Comparison of ENCODE assay signal across 12 cellular contexts in the genomic region with DNA sequence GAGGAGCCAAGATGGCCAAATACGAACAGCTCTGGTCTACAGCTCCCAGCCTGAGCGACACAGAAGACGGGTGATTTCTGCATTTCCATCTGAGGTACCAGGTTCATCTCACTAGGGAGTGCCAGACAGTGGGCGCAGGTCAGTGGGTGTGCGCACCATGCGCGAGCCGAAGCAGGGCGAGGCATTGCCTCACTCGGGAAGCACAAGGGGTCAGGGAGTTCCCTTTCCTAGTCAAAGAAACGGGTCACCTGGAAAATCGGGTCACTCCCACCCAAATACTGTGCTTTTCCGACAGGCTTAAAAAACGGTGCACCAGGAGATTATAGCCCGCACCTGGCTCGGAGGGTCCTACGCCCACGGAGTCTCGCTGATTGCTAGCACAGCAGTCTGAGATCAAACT. TPM values are rescaled to one million over a fixed set of nuclear protein-coding genes. Genes with fewer than 3 reads are reported as not detected.
DNase-seq lines count a peak whose midpoint lies in the region; ATAC-seq and TF ChIP-seq lines count a peak whose summit lies in the region.
"Not testable (repeated sequence)": the region's sequence is repeated elsewhere in the genome, so short reads cannot be mapped to it uniquely, and the experiment has no call there.
"Had no signal": no experiment of that assay in that cellular context is flagged by ENCODE, and none has a peak within 500 bp of the region (broad histone marks: within the 10 kb centered on the region; RNA-seq: fewer than 3 reads in every experiment).

No MANE protein-coding gene starts in this region.

- in situ Hi-C loops in Caki2 (cut with HindIII; ENCODE audit: low pct_unique_long_range_greater_than_20kb, low sequenced_read_pairs), result not testable (repeated sequence)

- H3K27me3 Mint-ChIP-seq in activated CD4-positive, alpha-beta T cell treated with anti-CD3 and anti-CD28 coated beads, Interleukin-2, amount 10 ng/mL, durations not matched to agents 24 days and 14 days; chondrocyte (ENCODE audit: low read depth); endothelial cell (ENCODE audit: unreplicated experiment); nephron progenitor cell (ENCODE audit: low read depth, poor library complexity); osteocyte (ENCODE audit: unreplicated experiment): not testable (repeated sequence)

- H3K27ac Mint-ChIP-seq in activated CD4-positive, alpha-beta T cell treated with anti-CD3 and anti-CD28 coated beads, Interleukin-2, amount 10 ng/mL, durations not matched to agents 24 days and 14 days, result peak overlapping the region; percentile 34
- peak overlapping the region; percentile 33 for H3K27ac Mint-ChIP-seq in chondrocyte (ENCODE audit: unreplicated experiment)
- not testable (repeated sequence) for H3K27ac Mint-ChIP-seq in endothelial cell (ENCODE audit: unreplicated experiment)
- H3K27ac Mint-ChIP-seq in nephron progenitor cell, result peak overlapping the region; percentile 65
- peak overlapping the region; percentile 71 for H3K27ac Mint-ChIP-seq in osteocyte (ENCODE audit: unreplicated experiment)
- H3K27ac Mint-ChIP-seq in stimulated activated effector memory CD8-positive, alpha-beta T cell treated with anti-CD3 and anti-CD28 coated beads, Interleukin-12 subunit alpha, Interleukin-12 subunit beta, amount 100 ng/mL, for 72 hours, result peak overlapping the region; percentile 17

- not testable (repeated sequence) for H3K4me1 Mint-ChIP-seq in activated CD4-positive, alpha-beta T cell treated with anti-CD3 and anti-CD28 coated beads, Interleukin-2, amount 10 ng/mL, durations not matched to agents 24 days and 14 days; nephron progenitor cell; stimulated activated effector memory CD8-positive, alpha-beta T cell treated with anti-CD3 and anti-CD28 coated beads, Interleukin-12 subunit alpha, Interleukin-12 subunit beta, amount 100 ng/mL, for 72 hours
- H3K4me1 Mint-ChIP-seq in chondrocyte (ENCODE audit: low read depth) (peaks cover 21% of the 10 kb centered on the region), endothelial cell (ENCODE audit: unreplicated experiment) (peaks cover 11% of the 10 kb centered on the region), osteocyte (ENCODE audit: unreplicated experiment) (peaks cover 21% of the 10 kb centered on the region)

- not testable (repeated sequence) for TF ChIP-seq CTCF in chondrocyte (IDR thresholded peaks at IDR 0.05); endothelial cell (IDR thresholded peaks at IDR 0.05; ENCODE audit: unreplicated experiment); nephron progenitor cell (IDR thresholded peaks at IDR 0.05); osteocyte (IDR thresholded peaks at IDR 0.05)

- intact Hi-C loops in activated CD4-positive, alpha-beta T cell treated with anti-CD3 and anti-CD28 coated beads, Interleukin-2, amount 10 ng/mL, durations not matched to agents 24 days and 14 days (cut with micrococcal nuclease), result not testable (repeated sequence)

- not testable (repeated sequence) for H3K9me3 Mint-ChIP-seq in activated CD4-positive, alpha-beta T cell treated with anti-CD3 and anti-CD28 coated beads, Interleukin-2, amount 10 ng/mL, durations not matched to agents 24 days and 14 days; chondrocyte (ENCODE audit: low read depth); endothelial cell (ENCODE audit: unreplicated experiment); osteocyte (ENCODE audit: unreplicated experiment); stimulated activated effector memory CD8-positive, alpha-beta T cell treated with anti-CD3 and anti-CD28 coated beads, Interleukin-12 subunit alpha, Interleukin-12 subunit beta, amount 100 ng/mL, for 72 hours
- H3K9me3 Mint-ChIP-seq in nephron progenitor cell, result peaks cover 38% of the 10 kb centered on the region

- H3K36me3 Mint-ChIP-seq in activated CD4-positive, alpha-beta T cell treated with anti-CD3 and anti-CD28 coated beads, Interleukin-2, amount 10 ng/mL, durations not matched to agents 24 days and 14 days (ENCODE audit: low read depth), result peaks cover 15% of the 10 kb centered on the region
- not testable (repeated sequence) for H3K36me3 Mint-ChIP-seq in chondrocyte (ENCODE audit: low read depth); endothelial cell (ENCODE audit: low read depth, unreplicated experiment); osteocyte (ENCODE audit: unreplicated experiment)
- peaks cover 61% of the 10 kb centered on the region for H3K36me3 Mint-ChIP-seq in nephron progenitor cell (ENCODE audit: low read depth)
- H3K36me3 Mint-ChIP-seq in stimulated activated effector memory CD8-positive, alpha-beta T cell treated with anti-CD3 and anti-CD28 coated beads, Interleukin-12 subunit alpha, Interleukin-12 subunit beta, amount 100 ng/mL, for 72 hours, result peaks cover 17% of the 10 kb centered on the region

- DNase-seq in Caki2 (ENCODE audit: low read depth), result peak; percentile 12
- DNase-seq in activated CD4-positive, alpha-beta T cell treated with anti-CD3 and anti-CD28 coated beads, Interleukin-2, amount 10 ng/mL, durations not matched to agents 24 days and 14 days; chondrocyte (ENCODE audit: low spot score); endothelial cell (ENCODE audit: low spot score); nephron progenitor cell; osteocyte (ENCODE audit: extremely low spot score, unreplicated experiment); stimulated activated effector memory CD8-positive, alpha-beta T cell treated with anti-CD3 and anti-CD28 coated beads, Interleukin-12 subunit alpha, Interleukin-12 subunit beta, amount 100 ng/mL, for 72 hours (ENCODE audit: low spot score in 2 of 2): not testable (repeated sequence)

- not testable (repeated sequence) for H3K4me3 Mint-ChIP-seq in activated CD4-positive, alpha-beta T cell treated with anti-CD3 and anti-CD28 coated beads, Interleukin-2, amount 10 ng/mL, durations not matched to agents 24 days and 14 days; chondrocyte (ENCODE audit: unreplicated experiment); nephron progenitor cell; osteocyte (ENCODE audit: unreplicated experiment); stimulated activated effector memory CD8-positive, alpha-beta T cell treated with anti-CD3 and anti-CD28 coated beads, Interleukin-12 subunit alpha, Interleukin-12 subunit beta, amount 100 ng/mL, for 72 hours
- peak overlapping the region; percentile 69 for H3K4me3 Mint-ChIP-seq in endothelial cell (ENCODE audit: unreplicated experiment)

- not testable (repeated sequence) for ATAC-seq in stimulated activated effector memory CD8-positive, alpha-beta T cell treated with anti-CD3 and anti-CD28 coated beads, Interleukin-12 subunit alpha, Interleukin-12 subunit beta, amount 100 ng/mL, for 72 hours

RNA-seq across cellular contexts. Expression of a gene that starts 19.7 kb away (rescaled TPM):
- total RNA-seq in Caki2 (2014; rRNA removed; shearing (Covaris generic); ENCODE audit: low replicate concordance), result not detected in 2 replicates
- 0.44 and 0.83 TPM in 2 replicates for total RNA-seq in activated CD4-positive, alpha-beta T cell treated with anti-CD3 and anti-CD28 coated beads, Interleukin-2, amount 10 ng/mL, durations not matched to agents 24 days and 14 days
- total RNA-seq in chondrocyte (0.56 to 0.85 TPM (median 0.62 TPM) in 3 replicates), endothelial cell (ENCODE audit: unreplicated experiment) (9.4 TPM), osteocyte (0.24 and 0.70 TPM in 2 replicates)
- total RNA-seq: A172; CD4-positive, alpha-beta T cell; CD4-positive, CD25-positive, alpha-beta regulatory T cell; CD8-positive, alpha-beta T cell; Daoy had no signal
